In the genomic region with DNA sequence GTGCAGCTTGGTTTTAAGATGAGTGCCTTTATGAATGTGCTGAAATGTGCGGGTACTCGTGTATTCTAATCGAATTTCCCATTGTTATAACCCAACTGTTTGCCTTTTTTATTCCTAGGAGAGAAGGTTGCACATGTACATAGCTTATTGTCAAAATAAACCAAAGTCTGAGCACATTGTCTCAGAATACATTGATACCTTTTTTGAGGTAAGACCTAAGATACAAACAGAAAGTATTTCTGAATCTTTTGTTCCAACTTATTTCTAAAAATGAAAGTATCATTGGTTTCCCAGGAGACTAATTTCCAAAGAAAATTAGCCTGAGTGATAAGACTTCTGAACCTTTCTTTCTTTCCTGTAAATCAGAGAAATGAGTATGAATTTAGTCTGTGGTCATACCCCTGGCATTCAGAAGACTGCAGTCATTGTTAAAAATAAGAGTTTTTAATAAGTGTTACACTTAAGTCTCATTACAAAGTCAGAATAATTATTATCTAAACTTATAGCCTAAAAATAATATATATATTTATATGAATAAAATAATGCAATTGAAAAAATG, we compare ENCODE assay signal across 1 cellular context.
TF ChIP-seq lines count a peak whose summit lies in the region.

No MANE protein-coding gene starts in this region.

TF ChIP-seq in IMR-90, 13 proteins besides CTCF, POLR2A, EP300 and RAD21:
- TF ChIP-seq, protein P1, sequence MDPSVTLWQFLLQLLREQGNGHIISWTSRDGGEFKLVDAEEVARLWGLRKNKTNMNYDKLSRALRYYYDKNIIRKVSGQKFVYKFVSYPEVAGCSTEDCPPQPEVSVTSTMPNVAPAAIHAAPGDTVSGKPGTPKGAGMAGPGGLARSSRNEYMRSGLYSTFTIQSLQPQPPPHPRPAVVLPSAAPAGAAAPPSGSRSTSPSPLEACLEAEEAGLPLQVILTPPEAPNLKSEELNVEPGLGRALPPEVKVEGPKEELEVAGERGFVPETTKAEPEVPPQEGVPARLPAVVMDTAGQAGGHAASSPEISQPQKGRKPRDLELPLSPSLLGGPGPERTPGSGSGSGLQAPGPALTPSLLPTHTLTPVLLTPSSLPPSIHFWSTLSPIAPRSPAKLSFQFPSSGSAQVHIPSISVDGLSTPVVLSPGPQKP (IDR thresholded peaks at IDR 0.05; ENCODE audit: borderline replicate concordance, low read depth, low read length): no peak
- TF ChIP-seq NFE2L2 (IDR thresholded peaks at IDR 0.05; ENCODE audit: low read depth, low read length) (no peak), MAZ (IDR thresholded peaks at IDR 0.05; ENCODE audit: borderline replicate concordance, low read depth, low read length) (no peak), SMC3 (IDR thresholded peaks at IDR 0.05; ENCODE audit: low read depth, low read length) (no peak), BHLHE40 (IDR thresholded peaks at IDR 0.05; ENCODE audit: low read depth, low read length) (no peak), CEBPB (IDR thresholded peaks at IDR 0.05; ENCODE audit: low read depth, low read length) (no peak), RCOR1 (IDR thresholded peaks at IDR 0.05; ENCODE audit: insufficient replicate concordance, low read length) (no peak), FOS (IDR thresholded peaks at IDR 0.05; ENCODE audit: low read depth, low read length) (no peak), CHD1 (IDR thresholded peaks at IDR 0.05; ENCODE audit: low read depth, low read length) (no peak), MAFK (IDR thresholded peaks at IDR 0.05; ENCODE audit: low read depth, low read length) (no peak), RFX5 (IDR thresholded peaks at IDR 0.05; ENCODE audit: low read depth, low read length) (no peak), MXI1 (IDR thresholded peaks at IDR 0.05; ENCODE audit: borderline replicate concordance, low read depth, low read length) (no peak)
- TF ChIP-seq, protein P2, sequence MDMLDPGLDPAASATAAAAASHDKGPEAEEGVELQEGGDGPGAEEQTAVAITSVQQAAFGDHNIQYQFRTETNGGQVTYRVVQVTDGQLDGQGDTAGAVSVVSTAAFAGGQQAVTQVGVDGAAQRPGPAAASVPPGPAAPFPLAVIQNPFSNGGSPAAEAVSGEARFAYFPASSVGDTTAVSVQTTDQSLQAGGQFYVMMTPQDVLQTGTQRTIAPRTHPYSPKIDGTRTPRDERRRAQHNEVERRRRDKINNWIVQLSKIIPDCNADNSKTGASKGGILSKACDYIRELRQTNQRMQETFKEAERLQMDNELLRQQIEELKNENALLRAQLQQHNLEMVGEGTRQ (IDR thresholded peaks at IDR 0.05; ENCODE audit: low read depth, low read length): no peak
